In genomic region chr3:127277591-127277990, GRCh38 we compare ENCODE assay signal across 25 cellular contexts. TPM values are rescaled to one million over a fixed set of nuclear protein-coding genes. Genes with fewer than 3 reads are reported as not detected.
"Had no signal": no experiment of that assay in that cellular context is flagged by ENCODE, and none has a peak within 500 bp of the region (broad histone marks: within the 10 kb centered on the region; RNA-seq: fewer than 3 reads in every experiment).

No MANE protein-coding gene starts in this region.

- H3K27ac ChIP-seq: body of pancreas, colonic mucosa, gastrocnemius medialis, heart left ventricle, ovary, psoas muscle, suprapubic skin, vagina had no signal

- H3K36me3 ChIP-seq: colonic mucosa, gastrocnemius medialis, heart left ventricle, ovary, suprapubic skin, vagina had no signal

- H3K4me3 ChIP-seq: body of pancreas, colonic mucosa, gastrocnemius medialis, heart left ventricle, ovary, psoas muscle, smooth muscle cell, suprapubic skin, vagina had no signal

- DNase-seq: activated CD4-positive, alpha-beta memory T cell treated with anti-CD3 and anti-CD28 coated beads, Interleukin-2, amount 10 ng/mL, durations not matched to agents 7 days and 5 days; activated CD4-positive, alpha-beta T cell treated with anti-CD3 and anti-CD28 coated beads for 48 hours; activated CD4-positive, CD25-positive, alpha-beta regulatory T cell; activated CD8-positive, alpha-beta memory T cell treated with anti-CD3 and anti-CD28 coated beads, Interleukin-2, amount 10 ng/mL, durations not matched to agents 7 days and 5 days; activated naive CD4-positive, alpha-beta T cell; body of pancreas; colonic mucosa; gastrocnemius medialis; heart left ventricle; mesendoderm; naive thymus-derived CD4-positive, alpha-beta T cell; ovary; psoas muscle; stimulated activated CD4-positive, alpha-beta T cell treated with anti-CD3 and anti-CD28 coated beads, Interleukin-4, amount 100 ng/mL, for 1 hour; stimulated activated naive CD8-positive, alpha-beta T cell treated with anti-CD3 and anti-CD28 coated beads, Interleukin-15, amount 100 ng/mL, for 72 hours; T-helper 9 cell; trophoblast cell had no signal

- H3K4me1 ChIP-seq: body of pancreas, colonic mucosa, gastrocnemius medialis, heart left ventricle, psoas muscle, suprapubic skin, vagina had no signal

- H3K27me3 ChIP-seq: body of pancreas, colonic mucosa, gastrocnemius medialis, ovary, suprapubic skin, vagina had no signal

- H3K9me3 ChIP-seq: body of pancreas, colonic mucosa, gastrocnemius medialis, heart left ventricle, ovary, psoas muscle, suprapubic skin, vagina had no signal

- ATAC-seq: activated CD8-positive, alpha-beta memory T cell treated with anti-CD3 and anti-CD28 coated beads, Interleukin-2, amount 10 ng/mL, durations not matched to agents 7 days and 5 days; activated T-helper 17 cell treated with anti-CD3 and anti-CD28 coated beads, Interleukin-2, amount 50 U/mL, for 72 hours; body of pancreas; gastrocnemius medialis; heart left ventricle; naive thymus-derived CD4-positive, alpha-beta T cell; psoas muscle; sciatic nerve; stimulated activated naive CD8-positive, alpha-beta T cell treated with anti-CD3 and anti-CD28 coated beads, Interleukin-15, amount 100 ng/mL, for 72 hours had no signal

RNA-seq across cellular contexts. Expression of gene PRR20G, which starts 10.3 kb away (rescaled TPM):
- total RNA-seq: activated CD4-positive, alpha-beta memory T cell treated with anti-CD3 and anti-CD28 coated beads, Interleukin-2, amount 10 ng/mL, durations not matched to agents 7 days and 5 days; activated CD8-positive, alpha-beta memory T cell treated with anti-CD3 and anti-CD28 coated beads, Interleukin-2, amount 10 ng/mL, durations not matched to agents 7 days and 5 days; activated T-helper 17 cell treated with anti-CD3 and anti-CD28 coated beads, Interleukin-2, amount 50 U/mL, for 72 hours; body of pancreas; colonic mucosa; epithelial cell of proximal tubule; gastrocnemius medialis; heart left ventricle; lower leg skin; mucosa of gallbladder; naive thymus-derived CD4-positive, alpha-beta T cell; ovary; psoas muscle; sciatic nerve; smooth muscle cell; suprapubic skin; vagina had no signal
